28 cellular contexts compared by ENCODE assay signal in the genomic region with DNA sequence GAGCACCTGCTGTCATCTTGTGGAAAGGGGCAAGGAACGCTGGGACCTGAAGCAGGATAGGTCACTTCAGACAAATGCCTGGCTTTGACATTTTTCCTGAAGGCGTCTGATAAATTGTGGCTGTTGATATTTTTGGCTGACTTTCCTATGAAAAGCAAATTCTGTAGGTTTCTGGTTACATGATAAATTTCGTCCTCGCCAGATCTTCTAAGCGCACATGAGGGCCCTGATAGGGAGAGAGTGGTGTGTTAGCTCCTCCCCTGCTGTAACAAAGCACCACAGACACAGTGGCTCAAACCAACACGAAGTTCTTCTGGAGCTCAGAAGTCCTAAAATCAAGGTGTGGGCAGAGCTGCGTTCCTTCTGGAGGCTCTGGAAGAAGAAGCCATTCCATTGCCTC. TPM values are rescaled to one million over a fixed set of nuclear protein-coding genes. Genes with fewer than 3 reads are reported as not detected.
DNase-seq lines count a peak whose midpoint lies in the region; ATAC-seq, FAIRE-seq and TF ChIP-seq lines count a peak whose summit lies in the region.
"Had no signal": no experiment of that assay in that cellular context is flagged by ENCODE, and none has a peak within 500 bp of the region (broad histone marks: within the 10 kb centered on the region; RNA-seq: fewer than 3 reads in every experiment).

No MANE protein-coding gene starts in this region.

- CTCF ChIA-PET in endothelial cell of umbilical vein (lab: Charles Lee) = interaction anchor here (0.8 to 5.7 kb wide), 9 partner anchors 10 to 305 kb away, joined by 3 to 140 read pairs (median 5); no protein-coding TSS in a partner anchor

- ATAC-seq in activated T-cell treated with anti-CD3 and anti-CD28 coated beads, Interleukin-2, amount 50 U/mL, for 4 hours = no peak
- ATAC-seq in natural killer cell treated with Interleukin-12 subunit alpha and Interleukin-12 subunit beta and Interleukin-15 and Interleukin-18, amount 100 ng/mL, for 72 hours = no peak
- no peak for ATAC-seq in GM21528 (IDR thresholded peaks at IDR 0.05; ENCODE audit: low FRiP score, unreplicated experiment)
- ATAC-seq: CD8-positive, alpha-beta T cell; GM12878; PC-3 had no signal

- H3K9ac ChIP-seq in endothelial cell of umbilical vein (replicated peaks; ENCODE audit: extremely low read depth, insufficient read depth, low read length) (no peak overlapping the region), parathyroid adenoma (no peak overlapping the region)

- dilution Hi-C loops in endothelial cell of umbilical vein (cut with MboI; ENCODE audit: extremely low pct_ligation_motif_present, low sequenced_read_pairs) = no loop called here

- H3K79me2 ChIP-seq in endothelial cell of umbilical vein (ENCODE audit: control insufficient read depth, insufficient read depth, low read length) (no peaks in the 10 kb centered on the region), parathyroid adenoma (no peaks in the 10 kb centered on the region)

- H3K4me3 ChIP-seq in endothelial cell of umbilical vein (replicated peaks in 1 of 3; ENCODE audit: insufficient read depth in 1 of 3, low read depth in 1 of 3, low read length in 3 of 3) (no peak overlapping the region), parathyroid adenoma (ENCODE audit: low read depth, low read length) (no peak overlapping the region)
- H3K4me3 ChIP-seq: GM12878, MG63 had no signal

- H3K4me2 ChIP-seq in endothelial cell of umbilical vein (ENCODE audit: insufficient read depth, low read length) (no peak overlapping the region), parathyroid adenoma (ENCODE audit: low read length) (peak overlapping the region; percentile 27)

- H3K36me3 Mint-ChIP-seq in activated T-cell treated with anti-CD3 and anti-CD28 coated beads, Interleukin-2, amount 50 U/mL, for 4 hours (ENCODE audit: insufficient read depth) = no peaks in the 10 kb centered on the region
- no peaks in the 10 kb centered on the region for H3K36me3 Mint-ChIP-seq in natural killer cell treated with Interleukin-12 subunit alpha and Interleukin-12 subunit beta and Interleukin-15 and Interleukin-18, amount 100 ng/mL, for 72 hours
- H3K36me3 Mint-ChIP-seq: CD8-positive, alpha-beta T cell had no signal

- TF ChIP-seq CTCF in endothelial cell of umbilical vein (IDR thresholded peaks at IDR 0.05; ENCODE audit: extremely low read depth in 1 of 2, insufficient read depth in 1 of 2, low read depth in 1 of 2, low read length in 2 of 2) (no peak), parathyroid adenoma (IDR thresholded peaks at IDR 0.05) (no peak)

- no peak overlapping the region for H3K4me3 Mint-ChIP-seq in activated T-cell treated with anti-CD3 and anti-CD28 coated beads, Interleukin-2, amount 50 U/mL, for 4 hours
- no peak overlapping the region for H3K4me3 Mint-ChIP-seq in natural killer cell treated with Interleukin-12 subunit alpha and Interleukin-12 subunit beta and Interleukin-15 and Interleukin-18, amount 100 ng/mL, for 72 hours
- H3K4me3 Mint-ChIP-seq: B cell; CD8-positive, alpha-beta T cell had no signal

- POLR2A ChIA-PET in endothelial cell of umbilical vein (lab: Charles Lee) = no interaction called here

- no peak overlapping the region for H3K27ac ChIP-seq in endothelial cell of umbilical vein (ENCODE audit: insufficient read depth, low read depth, low read length)
- no peak overlapping the region for H3K27ac ChIP-seq in parathyroid adenoma
- H3K27ac ChIP-seq: 22Rv1, C4-2B had no signal

- FAIRE-seq in endothelial cell of umbilical vein (lab: Jason Lieb, UNC) = no peak
- FAIRE-seq: GM12878, H1 had no signal

- H2AFZ ChIP-seq in endothelial cell of umbilical vein (ENCODE audit: low read depth, low read length) (no peak overlapping the region), parathyroid adenoma (peak overlapping the region; percentile 58)

- no peaks in the 10 kb centered on the region for H3K9me1 ChIP-seq in endothelial cell of umbilical vein (replicated peaks; ENCODE audit: control insufficient read depth, extremely low read depth, insufficient read depth, low read length)

- H3K36me3 ChIP-seq in endothelial cell of umbilical vein (ENCODE audit: control insufficient read depth in 2 of 2, extremely low read depth in 1 of 2, insufficient read depth in 2 of 2, low read length in 2 of 2) (no peaks in the 10 kb centered on the region), parathyroid adenoma (ENCODE audit: control insufficient read depth, insufficient read depth, low read length) (no peaks in the 10 kb centered on the region)
- H3K36me3 ChIP-seq: MG63 had no signal

- no peaks in the 10 kb centered on the region for H3K9me3 ChIP-seq in endothelial cell of umbilical vein (replicated peaks; ENCODE audit: control insufficient read depth, insufficient read depth, low read length)
- no peaks in the 10 kb centered on the region for H3K9me3 ChIP-seq in parathyroid adenoma (ENCODE audit: control insufficient read depth, low read length)
- H3K9me3 ChIP-seq: Caco-2, MG63 had no signal

- no TSS peak for BruUV-seq in endothelial cell of umbilical vein (replicated peaks; lab: Mats Ljungman, UMichigan)

- peaks cover 3% of the 10 kb centered on the region for H3K4me1 Mint-ChIP-seq in activated T-cell treated with anti-CD3 and anti-CD28 coated beads, Interleukin-2, amount 50 U/mL, for 4 hours (ENCODE audit: low read depth)
- peaks cover 0 to 4% of the 10 kb centered on the region in 2 donors for H3K4me1 Mint-ChIP-seq in natural killer cell treated with Interleukin-12 subunit alpha and Interleukin-12 subunit beta and Interleukin-15 and Interleukin-18, amount 100 ng/mL, for 72 hours (ENCODE audit: low read depth in 2 of 2)

- intact Hi-C loops in endothelial cell of umbilical vein (cut with micrococcal nuclease) = no loop called here

- no peaks in the 10 kb centered on the region for H3K9me3 Mint-ChIP-seq in activated T-cell treated with anti-CD3 and anti-CD28 coated beads, Interleukin-2, amount 50 U/mL, for 4 hours
- H3K9me3 Mint-ChIP-seq in natural killer cell treated with Interleukin-12 subunit alpha and Interleukin-12 subunit beta and Interleukin-15 and Interleukin-18, amount 100 ng/mL, for 72 hours = no peaks in the 10 kb centered on the region
- H3K9me3 Mint-ChIP-seq: CD8-positive, alpha-beta T cell had no signal

- H3K27me3 Mint-ChIP-seq in activated T-cell treated with anti-CD3 and anti-CD28 coated beads, Interleukin-2, amount 50 U/mL, for 4 hours (ENCODE audit: low read depth) = no peaks in the 10 kb centered on the region
- H3K27me3 Mint-ChIP-seq in natural killer cell treated with Interleukin-12 subunit alpha and Interleukin-12 subunit beta and Interleukin-15 and Interleukin-18, amount 100 ng/mL, for 72 hours = no peaks in the 10 kb centered on the region

- H4K20me1 ChIP-seq in endothelial cell of umbilical vein (replicated peaks; ENCODE audit: control insufficient read depth, extremely low read depth, insufficient read depth, low read length) = no peaks in the 10 kb centered on the region

- peak; percentile 31 for DNase-seq in activated effector memory CD4-positive, alpha-beta T cell treated with anti-CD3 and anti-CD28 coated beads, Interleukin-2, amount 50 U/mL, for 16 hours
- no peak for DNase-seq in activated effector memory CD4-positive, alpha-beta T cell treated with Interleukin-2 at 50 U/mL for 16 hours
- peak; percentile 60 for DNase-seq in endothelial cell of umbilical vein (ENCODE audit: low read depth, low spot score)
- peak; percentile 48 for DNase-seq in left kidney (ENCODE audit: low read depth, low spot score)
- DNase-seq in activated T-cell treated with anti-CD3 and anti-CD28 coated beads, Interleukin-2, amount 50 U/mL, for 4 hours = no peak
- DNase-seq in natural killer cell treated with Interleukin-12 subunit alpha and Interleukin-12 subunit beta and Interleukin-15 and Interleukin-18, amount 100 ng/mL, for 72 hours (ENCODE audit: low spot score) = no peak
- DNase-seq: Caco-2; CD8-positive, alpha-beta T cell; DMS79; EL; GDM1; HCEC 1CT; KG1; MG63; NCI-H1105 treated with DMSO at 0.1 percent for 48 hours; NCI-H146; NCI-H1930; NCI-H446; NCI-H524 treated with DMSO at 0.1 percent for 48 hours; NCI-H774; PC-3 had no signal

- H3K4me1 ChIP-seq in endothelial cell of umbilical vein (ENCODE audit: control insufficient read depth, extremely low read depth, insufficient read depth, low read length) (no peaks in the 10 kb centered on the region), parathyroid adenoma (peaks cover 5% of the 10 kb centered on the region)
- H3K4me1 ChIP-seq: Caco-2 had no signal

- no peak overlapping the region for H3K27ac Mint-ChIP-seq in natural killer cell treated with Interleukin-12 subunit alpha and Interleukin-12 subunit beta and Interleukin-15 and Interleukin-18, amount 100 ng/mL, for 72 hours
- H3K27ac Mint-ChIP-seq: B cell; CD8-positive, alpha-beta T cell had no signal

- no peak for TF ChIP-seq POLR2A in endothelial cell of umbilical vein (IDR thresholded peaks at IDR 0.05; ENCODE audit: low read depth, low read length)

- H3K27me3 ChIP-seq in endothelial cell of umbilical vein (ENCODE audit: control insufficient read depth in 2 of 2, insufficient read depth in 2 of 2, low read length in 2 of 2) (peaks cover 2 to 5% of the 10 kb centered on the region in 2 experiments), parathyroid adenoma (ENCODE audit: control insufficient read depth, insufficient read depth, low read length) (no peaks in the 10 kb centered on the region)
- H3K27me3 ChIP-seq: MG63 had no signal

RNA-seq across cellular contexts. Expression of a gene that starts 19.6 kb away (rescaled TPM):
- 0.97 and 2.6 TPM in 2 replicates for total RNA-seq in endothelial cell of umbilical vein
- 0.25 and 0.33 TPM in 2 replicates for polyA plus RNA-seq in endothelial cell of umbilical vein
- 0.12 and 0.18 TPM in 2 replicates for polyA plus RNA-seq in endothelial cell of umbilical vein (2011; cell fraction: cytosol; rRNA removed)
- polyA plus RNA-seq in endothelial cell of umbilical vein (2011; cell fraction: nucleus; rRNA removed) = 0.13 TPM in 1 of 2 replicates, not detected in the other
- 0.12 and 0.30 TPM in 2 replicates for polyA plus RNA-seq in endothelial cell of umbilical vein (2012)
- polyA minus RNA-seq in endothelial cell of umbilical vein = 0.25 and 0.51 TPM in 2 replicates
- not detected for polyA minus RNA-seq in endothelial cell of umbilical vein (2011; cell fraction: cytosol; rRNA and poly(A)+ RNA removed)
- not detected in 2 replicates for polyA minus RNA-seq in endothelial cell of umbilical vein (2011; cell fraction: nucleus; rRNA and poly(A)+ RNA removed)
- under 1 TPM in 1 of 3 donors, not detected in 2; 0.27 TPM for total RNA-seq in activated T-cell treated with anti-CD3 and anti-CD28 coated beads, Interleukin-2, amount 50 U/mL, for 4 hours
- total RNA-seq in natural killer cell treated with Interleukin-12 subunit alpha and Interleukin-12 subunit beta and Interleukin-15 and Interleukin-18, amount 100 ng/mL, for 72 hours = 1 to 10 TPM in 1 of 2 donors, under 1 TPM in 1; 0.64 to 1.5 TPM
- total RNA-seq: B cell; Caco-2; CD8-positive, alpha-beta T cell; GM12878; H1 had no signal

RNA-seq across cellular contexts. Expression of a gene that starts 21.5 kb away (rescaled TPM):
- 15.4 and 36.9 TPM in 2 replicates for total RNA-seq in endothelial cell of umbilical vein
- polyA plus RNA-seq in endothelial cell of umbilical vein = 16.6 and 17.9 TPM in 2 replicates
- polyA plus RNA-seq in endothelial cell of umbilical vein (2011; cell fraction: cytosol; rRNA removed) = 14.8 and 18.5 TPM in 2 replicates
- 16.3 and 26.7 TPM in 2 replicates for polyA plus RNA-seq in endothelial cell of umbilical vein (2011; cell fraction: nucleus; rRNA removed)
- polyA plus RNA-seq in endothelial cell of umbilical vein (2012) = 15.9 and 26.0 TPM in 2 replicates
- 18.1 and 22.6 TPM in 2 replicates for polyA minus RNA-seq in endothelial cell of umbilical vein
- polyA minus RNA-seq in endothelial cell of umbilical vein (2011; cell fraction: cytosol; rRNA and poly(A)+ RNA removed) = not detected
- 7.5 and 15.0 TPM in 2 replicates for polyA minus RNA-seq in endothelial cell of umbilical vein (2011; cell fraction: nucleus; rRNA and poly(A)+ RNA removed)
- 10 to 100 TPM; 14.4 to 17.7 (median 15.5) TPM for total RNA-seq in activated T-cell treated with anti-CD3 and anti-CD28 coated beads, Interleukin-2, amount 50 U/mL, for 4 hours
- total RNA-seq in natural killer cell treated with Interleukin-12 subunit alpha and Interleukin-12 subunit beta and Interleukin-15 and Interleukin-18, amount 100 ng/mL, for 72 hours = 100 to 1,000 TPM in 1 of 2 donors, 10 to 100 TPM in 1; 79.8 to 169 TPM
- total RNA-seq: Caco-2, H1, PC-3 had no signal

RNA-seq across cellular contexts. Expression of a gene that starts 57.3 kb away (rescaled TPM):
- 37.6 and 41.9 TPM in 2 replicates for total RNA-seq in endothelial cell of umbilical vein
- polyA plus RNA-seq in endothelial cell of umbilical vein = 16.9 and 17.8 TPM in 2 replicates
- polyA plus RNA-seq in endothelial cell of umbilical vein (2011; cell fraction: cytosol; rRNA removed) = 24.9 and 26.1 TPM in 2 replicates
- polyA plus RNA-seq in endothelial cell of umbilical vein (2011; cell fraction: nucleus; rRNA removed) = 29.1 and 32.5 TPM in 2 replicates
- polyA plus RNA-seq in endothelial cell of umbilical vein (2012) = 28.6 and 34.8 TPM in 2 replicates
- polyA minus RNA-seq in endothelial cell of umbilical vein = 40.7 and 43.4 TPM in 2 replicates
- polyA minus RNA-seq in endothelial cell of umbilical vein (2011; cell fraction: cytosol; rRNA and poly(A)+ RNA removed) = 9.3 TPM
- 11.7 and 14.2 TPM in 2 replicates for polyA minus RNA-seq in endothelial cell of umbilical vein (2011; cell fraction: nucleus; rRNA and poly(A)+ RNA removed)
- total RNA-seq in activated T-cell treated with anti-CD3 and anti-CD28 coated beads, Interleukin-2, amount 50 U/mL, for 4 hours = 100 to 1,000 TPM in 2 of 3 donors, 10 to 100 TPM in 1; 99.6 to 117 (median 106) TPM
- 100 to 1,000 TPM in 1 of 2 donors, 10 to 100 TPM in 1; 92.1 to 231 TPM for total RNA-seq in natural killer cell treated with Interleukin-12 subunit alpha and Interleukin-12 subunit beta and Interleukin-15 and Interleukin-18, amount 100 ng/mL, for 72 hours

Comparison
In these comparisons a context has a peak if more than half of its experiments do, and no peak if none do; other contexts are left out.
1. DNase-seq: peak in activated effector memory CD4-positive, alpha-beta T cell treated with anti-CD3 and anti-CD28 coated beads, Interleukin-2, amount 50 U/mL, for 16 hours (single experiment), endothelial cell of umbilical vein (single experiment) and left kidney (single experiment); none in activated effector memory CD4-positive, alpha-beta T cell treated with Interleukin-2 at 50 U/mL for 16 hours (single experiment), activated T-cell treated with anti-CD3 and anti-CD28 coated beads, Interleukin-2, amount 50 U/mL, for 4 hours (single experiment) and natural killer cell treated with Interleukin-12 subunit alpha and Interleukin-12 subunit beta and Interleukin-15 and Interleukin-18, amount 100 ng/mL, for 72 hours (single experiment).